ENCODE assay signal across 17 cellular contexts in genomic region chr5:9067129-9067528, GRCh38.
"Had no signal": no experiment of that assay in that cellular context is flagged by ENCODE, and none has a peak within 500 bp of the region (broad histone marks: within the 10 kb centered on the region; RNA-seq: fewer than 3 reads in every experiment).

No MANE protein-coding gene starts in this region.

- DNase-seq: Kasumi-1, MV-4-11, NCI-H1048, NCI-H1105, NCI-H1417, NCI-H1436 treated with DMSO at 0.1 percent for 48 hours, NCI-H1694, NCI-H187 treated with DMSO at 0.1 percent for 48 hours, NCI-H2029 treated with DMSO at 0.1 percent for 48 hours, NCI-H2171, NCI-H446, NCI-H510A, NCI-H524 treated with DMSO at 0.1 percent for 48 hours, NCI-H774, Right ventricle myocardium superior, RPMI8226, SIG-M5 had no signal
